Comparison of ENCODE assay signal across 29 cellular contexts in the genomic region with DNA sequence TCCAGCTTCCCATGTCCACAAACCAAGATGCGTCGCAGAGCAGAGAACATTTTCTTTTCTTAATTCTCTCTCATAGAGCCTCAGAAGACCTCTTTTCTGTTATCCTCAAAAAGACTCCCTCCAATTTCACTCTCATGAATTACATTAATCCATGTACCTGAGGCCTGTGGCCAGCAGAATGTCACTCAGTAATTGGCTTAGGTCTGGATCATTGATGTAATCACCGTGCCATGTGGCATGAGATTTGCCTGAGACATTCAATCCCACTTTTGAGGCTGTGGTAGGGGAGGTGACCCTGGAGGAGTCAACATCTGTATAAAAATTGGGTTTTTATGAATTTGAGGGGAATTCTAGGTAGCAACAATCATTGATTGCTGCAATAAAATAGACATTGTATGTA.
"Had no signal": no experiment of that assay in that cellular context is flagged by ENCODE, and none has a peak within 500 bp of the region (broad histone marks: within the 10 kb centered on the region; RNA-seq: fewer than 3 reads in every experiment).

No MANE protein-coding gene starts in this region.

- H3K4me3 ChIP-seq: ascending aorta, Peyer's patch, SK-N-MC had no signal

- H3K27me3 Mint-ChIP-seq: activated CD4-positive, alpha-beta T cell treated with anti-CD3 and anti-CD28 coated beads for 36 hours; activated CD4-positive, alpha-beta T cell treated with anti-CD3 and anti-CD28 coated beads, Interleukin-2, amount 10 ng/mL, durations not matched to agents 7 days and 5 days; activated naive CD8-positive, alpha-beta T cell treated with anti-CD3 and anti-CD28 coated beads, Interleukin-2, amount 10 ng/mL, durations not matched to agents 7 days and 5 days; activated T-cell treated with anti-CD3 and anti-CD28 coated beads, Interleukin-2, amount 50 U/mL, for 24 hours had no signal

- ATAC-seq: activated CD4-positive, alpha-beta T cell treated with anti-CD3 and anti-CD28 coated beads for 36 hours; activated CD4-positive, CD25-positive, alpha-beta regulatory T cell treated with anti-CD3 and anti-CD28 coated beads, Interleukin-2, amount 50 U/mL, for 24 hours; activated CD8-positive, alpha-beta T cell treated with anti-CD3 and anti-CD28 coated beads, Interleukin-2, amount 10 ng/mL, durations not matched to agents 7 days and 5 days; Right ventricle myocardium inferior; WTC11 had no signal

- H3K9me3 Mint-ChIP-seq: activated CD4-positive, alpha-beta T cell treated with anti-CD3 and anti-CD28 coated beads, Interleukin-2, amount 10 ng/mL, durations not matched to agents 7 days and 5 days; activated naive CD4-positive, alpha-beta T cell treated with anti-CD3 and anti-CD28 coated beads, Interleukin-2, amount 50 U/mL, for 24 hours; activated naive CD8-positive, alpha-beta T cell treated with anti-CD3 and anti-CD28 coated beads, Interleukin-2, amount 10 ng/mL, durations not matched to agents 7 days and 5 days; activated T-cell treated with anti-CD3 and anti-CD28 coated beads, Interleukin-2, amount 50 U/mL, for 24 hours; activated T-helper 2 cell treated with anti-CD3 and anti-CD28 coated beads, Interferon-gamma antibody, Interleukin-2, Interleukin-4, amounts not matched to agents 10 μg/mL and 5 μg/mL and 100 μg/mL, durations not matched to agents 14 hours and 24 hours and 36 hours; WTC11 had no signal

- H3K4me1 ChIP-seq: ascending aorta, Peyer's patch had no signal

- H3K4me1 Mint-ChIP-seq: activated CD4-positive, alpha-beta T cell treated with anti-CD3 and anti-CD28 coated beads for 36 hours; activated CD4-positive, alpha-beta T cell treated with anti-CD3 and anti-CD28 coated beads, Interleukin-2, amount 10 ng/mL, durations not matched to agents 7 days and 5 days; activated naive CD4-positive, alpha-beta T cell treated with anti-CD3 and anti-CD28 coated beads, Interleukin-2, amount 50 U/mL, for 24 hours; activated naive CD8-positive, alpha-beta T cell treated with anti-CD3 and anti-CD28 coated beads, Interleukin-2, amount 10 ng/mL, durations not matched to agents 7 days and 5 days had no signal

- H3K27ac ChIP-seq: ascending aorta, KMS-11, Peyer's patch, SK-N-MC had no signal

- DNase-seq: activated CD4-positive, alpha-beta T cell treated with anti-CD3 and anti-CD28 coated beads for 36 hours; activated CD4-positive, alpha-beta T cell treated with anti-CD3 and anti-CD28 coated beads, Interleukin-2, amount 10 ng/mL, durations not matched to agents 7 days and 5 days; activated CD4-positive, alpha-beta T cell treated with anti-CD3 and anti-CD28 coated beads, Interleukin-2, amount 50 U/mL, for 48 hours; activated CD8-positive, alpha-beta T cell treated with anti-CD3 and anti-CD28 coated beads, Interleukin-2, amount 10 ng/mL, durations not matched to agents 7 days and 5 days; activated gamma-delta T cell; activated naive CD4-positive, alpha-beta T cell treated with Interleukin-2 at 50 U/mL for 16 hours; activated naive CD8-positive, alpha-beta T cell treated with anti-CD3 and anti-CD28 coated beads, Interleukin-2, amount 10 ng/mL, durations not matched to agents 7 days and 5 days; activated T-cell treated with anti-CD3 and anti-CD28 coated beads, Interleukin-2, amount 50 U/mL, for 24 hours; amygdala; MM.1S; MV-4-11; NCI-H1092; NCI-H1436 treated with DMSO at 0.1 percent for 48 hours; NCI-H1694 treated with DMSO at 0.1 percent for 48 hours; NCI-H2029; NCI-H345; NCI-H526 treated with DMSO at 0.1 percent for 48 hours; NCI-H774; Peyer's patch; RPMI8226 had no signal

- H3K36me3 ChIP-seq: ascending aorta, Peyer's patch had no signal

- H3K4me3 Mint-ChIP-seq: activated CD4-positive, alpha-beta T cell treated with anti-CD3 and anti-CD28 coated beads for 36 hours; activated CD4-positive, alpha-beta T cell treated with anti-CD3 and anti-CD28 coated beads, Interleukin-2, amount 10 ng/mL, durations not matched to agents 7 days and 5 days; activated CD8-positive, alpha-beta T cell treated with anti-CD3 and anti-CD28 coated beads, Interleukin-2, amount 10 ng/mL, durations not matched to agents 7 days and 5 days; activated naive CD4-positive, alpha-beta T cell treated with anti-CD3 and anti-CD28 coated beads, Interleukin-2, amount 50 U/mL, for 24 hours; activated naive CD8-positive, alpha-beta T cell treated with anti-CD3 and anti-CD28 coated beads, Interleukin-2, amount 10 ng/mL, durations not matched to agents 7 days and 5 days; activated T-cell treated with anti-CD3 and anti-CD28 coated beads, Interleukin-2, amount 50 U/mL, for 24 hours; WTC11 had no signal

- H3K27ac Mint-ChIP-seq: activated CD4-positive, alpha-beta T cell treated with anti-CD3 and anti-CD28 coated beads for 36 hours; activated CD4-positive, alpha-beta T cell treated with anti-CD3 and anti-CD28 coated beads, Interleukin-2, amount 10 ng/mL, durations not matched to agents 7 days and 5 days; activated CD8-positive, alpha-beta T cell treated with anti-CD3 and anti-CD28 coated beads, Interleukin-2, amount 10 ng/mL, durations not matched to agents 7 days and 5 days; activated naive CD4-positive, alpha-beta T cell treated with anti-CD3 and anti-CD28 coated beads, Interleukin-2, amount 50 U/mL, for 24 hours; activated naive CD8-positive, alpha-beta T cell treated with anti-CD3 and anti-CD28 coated beads, Interleukin-2, amount 10 ng/mL, durations not matched to agents 7 days and 5 days; activated T-cell treated with anti-CD3 and anti-CD28 coated beads, Interleukin-2, amount 50 U/mL, for 24 hours; activated T-helper 2 cell treated with anti-CD3 and anti-CD28 coated beads, Interferon-gamma antibody, Interleukin-2, Interleukin-4, amounts not matched to agents 10 μg/mL and 5 μg/mL and 100 μg/mL, durations not matched to agents 14 hours and 24 hours and 36 hours; WTC11 had no signal

- H3K27me3 ChIP-seq: ascending aorta, Peyer's patch had no signal

- FAIRE-seq: TTC549 had no signal

- H3K4me2 ChIP-seq: KMS-11 had no signal

- H3K36me3 Mint-ChIP-seq: activated naive CD4-positive, alpha-beta T cell treated with anti-CD3 and anti-CD28 coated beads, Interleukin-2, amount 50 U/mL, for 24 hours; activated naive CD8-positive, alpha-beta T cell treated with anti-CD3 and anti-CD28 coated beads, Interleukin-2, amount 10 ng/mL, durations not matched to agents 7 days and 5 days; WTC11 had no signal
